2 cellular contexts compared by ENCODE assay signal in the genomic region with DNA sequence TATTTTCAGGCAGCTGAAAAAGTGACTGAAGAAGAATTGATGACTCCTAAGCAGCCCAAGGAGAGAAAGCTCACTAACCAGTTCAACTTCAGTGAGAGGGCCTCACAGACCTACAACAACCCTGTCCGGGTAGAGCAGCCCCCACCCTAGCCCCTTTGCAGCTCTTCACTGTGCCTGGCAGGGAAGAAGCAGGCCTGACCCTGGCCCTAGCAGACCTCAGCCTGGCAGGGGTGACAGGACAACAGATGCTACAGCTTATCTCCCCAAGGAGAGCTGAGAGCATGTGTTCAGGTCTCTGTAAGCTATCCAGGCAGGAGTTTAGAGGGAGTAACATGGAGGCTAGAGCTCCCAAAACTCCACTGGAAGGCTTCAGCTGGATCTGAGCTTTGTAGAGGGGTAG.
TF ChIP-seq lines count a peak whose summit lies in the region.

No MANE protein-coding gene starts in this region.

TF ChIP-seq in SK-N-SH, 30 proteins besides CTCF, POLR2A, EP300 and RAD21 (continued from another document):
- no peak for TF ChIP-seq CHD2 (IDR thresholded peaks at IDR 0.05; ENCODE audit: low read length, partially characterized antibody)
- TF ChIP-seq NFIC (IDR thresholded peaks at IDR 0.05; ENCODE audit: borderline replicate concordance) = no peak
- TF ChIP-seq NRF1 (IDR thresholded peaks at IDR 0.05; ENCODE audit: low read depth, low read length) = no peak
- no peak for TF ChIP-seq MEF2A (IDR thresholded peaks at IDR 0.05; ENCODE audit: borderline replicate concordance, low read depth)
- TF ChIP-seq GATA2 (CRISPR knock-in tag; IDR thresholded peaks at IDR 0.05) = no peak
- TF ChIP-seq FOSL2 (IDR thresholded peaks at IDR 0.05; ENCODE audit: borderline replicate concordance, low read depth) = no peak
- no peak for TF ChIP-seq POLR2AphosphoS5 (IDR thresholded peaks at IDR 0.05; ENCODE audit: low read depth, low read length)
- TF ChIP-seq YY1 (IDR thresholded peaks at IDR 0.05; ENCODE audit: low read depth) = no peak
- TF ChIP-seq, protein P1, sequence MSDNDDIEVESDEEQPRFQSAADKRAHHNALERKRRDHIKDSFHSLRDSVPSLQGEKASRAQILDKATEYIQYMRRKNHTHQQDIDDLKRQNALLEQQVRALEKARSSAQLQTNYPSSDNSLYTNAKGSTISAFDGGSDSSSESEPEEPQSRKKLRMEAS (IDR thresholded peaks at IDR 0.05; ENCODE audit: low read depth) = no peak
- TF ChIP-seq RXRA (IDR thresholded peaks at IDR 0.05; ENCODE audit: borderline replicate concordance, low read depth) = no peak
- no peak for TF ChIP-seq RCOR1 (IDR thresholded peaks at IDR 0.05; ENCODE audit: low read length)

TF ChIP-seq in SK-N-SH treated with all-trans-retinoic acid at 6 μM for 48 hours, 23 proteins besides CTCF, POLR2A, EP300 and RAD21 (continued from another document):
- TF ChIP-seq, protein P2, sequence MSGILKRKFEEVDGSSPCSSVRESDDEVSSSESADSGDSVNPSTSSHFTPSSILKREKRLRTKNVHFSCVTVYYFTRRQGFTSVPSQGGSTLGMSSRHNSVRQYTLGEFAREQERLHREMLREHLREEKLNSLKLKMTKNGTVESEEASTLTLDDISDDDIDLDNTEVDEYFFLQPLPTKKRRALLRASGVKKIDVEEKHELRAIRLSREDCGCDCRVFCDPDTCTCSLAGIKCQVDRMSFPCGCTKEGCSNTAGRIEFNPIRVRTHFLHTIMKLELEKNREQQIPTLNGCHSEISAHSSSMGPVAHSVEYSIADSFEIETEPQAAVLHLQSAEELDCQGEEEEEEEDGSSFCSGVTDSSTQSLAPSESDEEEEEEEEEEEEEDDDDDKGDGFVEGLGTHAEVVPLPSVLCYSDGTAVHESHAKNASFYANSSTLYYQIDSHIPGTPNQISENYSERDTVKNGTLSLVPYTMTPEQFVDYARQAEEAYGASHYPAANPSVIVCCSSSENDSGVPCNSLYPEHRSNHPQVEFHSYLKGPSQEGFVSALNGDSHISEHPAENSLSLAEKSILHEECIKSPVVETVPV (CRISPR knock-in tag; IDR thresholded peaks at IDR 0.05) = no peak
- TF ChIP-seq, protein P3, sequence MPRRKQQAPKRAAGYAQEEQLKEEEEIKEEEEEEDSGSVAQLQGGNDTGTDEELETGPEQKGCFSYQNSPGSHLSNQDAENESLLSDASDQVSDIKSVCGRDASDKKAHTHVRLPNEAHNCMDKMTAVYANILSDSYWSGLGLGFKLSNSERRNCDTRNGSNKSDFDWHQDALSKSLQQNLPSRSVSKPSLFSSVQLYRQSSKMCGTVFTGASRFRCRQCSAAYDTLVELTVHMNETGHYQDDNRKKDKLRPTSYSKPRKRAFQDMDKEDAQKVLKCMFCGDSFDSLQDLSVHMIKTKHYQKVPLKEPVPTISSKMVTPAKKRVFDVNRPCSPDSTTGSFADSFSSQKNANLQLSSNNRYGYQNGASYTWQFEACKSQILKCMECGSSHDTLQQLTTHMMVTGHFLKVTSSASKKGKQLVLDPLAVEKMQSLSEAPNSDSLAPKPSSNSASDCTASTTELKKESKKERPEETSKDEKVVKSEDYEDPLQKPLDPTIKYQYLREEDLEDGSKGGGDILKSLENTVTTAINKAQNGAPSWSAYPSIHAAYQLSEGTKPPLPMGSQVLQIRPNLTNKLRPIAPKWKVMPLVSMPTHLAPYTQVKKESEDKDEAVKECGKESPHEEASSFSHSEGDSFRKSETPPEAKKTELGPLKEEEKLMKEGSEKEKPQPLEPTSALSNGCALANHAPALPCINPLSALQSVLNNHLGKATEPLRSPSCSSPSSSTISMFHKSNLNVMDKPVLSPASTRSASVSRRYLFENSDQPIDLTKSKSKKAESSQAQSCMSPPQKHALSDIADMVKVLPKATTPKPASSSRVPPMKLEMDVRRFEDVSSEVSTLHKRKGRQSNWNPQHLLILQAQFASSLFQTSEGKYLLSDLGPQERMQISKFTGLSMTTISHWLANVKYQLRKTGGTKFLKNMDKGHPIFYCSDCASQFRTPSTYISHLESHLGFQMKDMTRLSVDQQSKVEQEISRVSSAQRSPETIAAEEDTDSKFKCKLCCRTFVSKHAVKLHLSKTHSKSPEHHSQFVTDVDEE (CRISPR knock-in tag; IDR thresholded peaks at IDR 0.05) = no peak
- TF ChIP-seq GLIS3 (CRISPR knock-in tag; IDR thresholded peaks at IDR 0.05) (no peak), BACH2 (CRISPR knock-in tag; IDR thresholded peaks at IDR 0.05; ENCODE audit: borderline replicate concordance) (no peak), ZNF8 (CRISPR knock-in tag; IDR thresholded peaks at IDR 0.05) (no peak), ZNF70 (CRISPR knock-in tag; IDR thresholded peaks at IDR 0.05) (no peak)
- TF ChIP-seq, protein P4, sequence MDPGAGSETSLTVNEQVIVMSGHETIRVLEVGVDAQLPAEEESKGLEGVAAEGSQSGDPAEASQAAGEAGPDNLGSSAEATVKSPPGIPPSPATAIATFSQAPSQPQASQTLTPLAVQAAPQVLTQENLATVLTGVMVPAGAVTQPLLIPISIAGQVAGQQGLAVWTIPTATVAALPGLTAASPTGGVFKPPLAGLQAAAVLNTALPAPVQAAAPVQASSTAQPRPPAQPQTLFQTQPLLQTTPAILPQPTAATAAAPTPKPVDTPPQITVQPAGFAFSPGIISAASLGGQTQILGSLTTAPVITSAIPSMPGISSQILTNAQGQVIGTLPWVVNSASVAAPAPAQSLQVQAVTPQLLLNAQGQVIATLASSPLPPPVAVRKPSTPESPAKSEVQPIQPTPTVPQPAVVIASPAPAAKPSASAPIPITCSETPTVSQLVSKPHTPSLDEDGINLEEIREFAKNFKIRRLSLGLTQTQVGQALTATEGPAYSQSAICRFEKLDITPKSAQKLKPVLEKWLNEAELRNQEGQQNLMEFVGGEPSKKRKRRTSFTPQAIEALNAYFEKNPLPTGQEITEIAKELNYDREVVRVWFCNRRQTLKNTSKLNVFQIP (CRISPR knock-in tag; IDR thresholded peaks at IDR 0.05; ENCODE audit: borderline replicate concordance, low read depth) = no peak
- TF ChIP-seq, protein P5, sequence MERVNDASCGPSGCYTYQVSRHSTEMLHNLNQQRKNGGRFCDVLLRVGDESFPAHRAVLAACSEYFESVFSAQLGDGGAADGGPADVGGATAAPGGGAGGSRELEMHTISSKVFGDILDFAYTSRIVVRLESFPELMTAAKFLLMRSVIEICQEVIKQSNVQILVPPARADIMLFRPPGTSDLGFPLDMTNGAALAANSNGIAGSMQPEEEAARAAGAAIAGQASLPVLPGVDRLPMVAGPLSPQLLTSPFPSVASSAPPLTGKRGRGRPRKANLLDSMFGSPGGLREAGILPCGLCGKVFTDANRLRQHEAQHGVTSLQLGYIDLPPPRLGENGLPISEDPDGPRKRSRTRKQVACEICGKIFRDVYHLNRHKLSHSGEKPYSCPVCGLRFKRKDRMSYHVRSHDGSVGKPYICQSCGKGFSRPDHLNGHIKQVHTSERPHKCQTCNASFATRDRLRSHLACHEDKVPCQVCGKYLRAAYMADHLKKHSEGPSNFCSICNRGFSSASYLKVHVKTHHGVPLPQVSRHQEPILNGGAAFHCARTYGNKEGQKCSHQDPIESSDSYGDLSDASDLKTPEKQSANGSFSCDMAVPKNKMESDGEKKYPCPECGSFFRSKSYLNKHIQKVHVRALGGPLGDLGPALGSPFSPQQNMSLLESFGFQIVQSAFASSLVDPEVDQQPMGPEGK (CRISPR knock-in tag; IDR thresholded peaks at IDR 0.05; ENCODE audit: borderline replicate concordance) = no peak
